In genomic region chr4:15947684-15948083, GRCh38 we compare ENCODE assay signal across 39 cellular contexts. TPM values are rescaled to one million over a fixed set of nuclear protein-coding genes. Genes with fewer than 3 reads are reported as not detected.
"Had no signal": no experiment of that assay in that cellular context is flagged by ENCODE, and none has a peak within 500 bp of the region (broad histone marks: within the 10 kb centered on the region; RNA-seq: fewer than 3 reads in every experiment).

No MANE protein-coding gene starts in this region.

- H3K9me3 Mint-ChIP-seq: activated CD4-positive, alpha-beta memory T cell treated with anti-CD3 and anti-CD28 coated beads for 36 hours; activated CD4-positive, alpha-beta T cell treated with anti-CD3 and anti-CD28 coated beads, Interleukin-2, amount 10 ng/mL, durations not matched to agents 24 days and 14 days; activated naive CD4-positive, alpha-beta T cell treated with anti-CD3 and anti-CD28 coated beads for 36 hours; activated naive CD4-positive, alpha-beta T cell treated with anti-CD3 and anti-CD28 coated beads, Interleukin-2, amount 50 U/mL, for 24 hours; activated naive CD8-positive, alpha-beta T cell treated with anti-CD3 and anti-CD28 coated beads for 36 hours; activated naive CD8-positive, alpha-beta T cell treated with anti-CD3 and anti-CD28 coated beads, Interleukin-2, amount 50 U/mL, for 24 hours; activated T-helper 1 cell treated with anti-CD3 and anti-CD28 coated beads, Interleukin-12 subunit alpha, Interleukin-12 subunit beta, Interleukin-2, Interleukin-4 antibody, amounts not matched to agents 30 ng/mL and 10 ng/mL and 1 ng/mL, durations not matched to agents 14 hours and 24 hours and 36 hours; activated T-helper 2 cell treated with anti-CD3 and anti-CD28 coated beads, Interferon-gamma antibody, Interleukin-2, Interleukin-4, amounts not matched to agents 10 μg/mL and 5 μg/mL and 100 μg/mL, durations not matched to agents 14 hours and 24 hours and 36 hours; central memory CD8-positive, alpha-beta T cell; dendritic cell treated with granulocyte-macrophage colony-stimulating factor and Interleukin-4, amounts not matched to agents 40 ng/mL and 50 ng/mL, for 4 days; T-helper 2 cell treated with Interferon-gamma antibody and Interleukin-4, amounts not matched to agents 5 μg/mL and 100 μg/mL, for 36 hours had no signal

- ATAC-seq: activated CD4-positive, alpha-beta T cell treated with anti-CD3 and anti-CD28 coated beads for 36 hours; activated CD8-positive, alpha-beta memory T cell treated with anti-CD3 and anti-CD28 coated beads, Interleukin-2, amount 10 ng/mL, durations not matched to agents 7 days and 5 days; activated CD8-positive, alpha-beta T cell treated with anti-CD3 and anti-CD28 coated beads, Interleukin-2, amount 10 ng/mL, durations not matched to agents 7 days and 5 days; activated naive CD8-positive, alpha-beta T cell treated with anti-CD3 and anti-CD28 coated beads, Interleukin-2, amount 50 U/mL, for 24 hours; body of pancreas; foreskin keratinocyte; gastrocnemius medialis; heart left ventricle; T-helper 17 cell had no signal

- H3K4me1 ChIP-seq: adrenal gland, body of pancreas, esophagus muscularis mucosa, foreskin keratinocyte, gastrocnemius medialis, heart left ventricle had no signal

- H3K27me3 ChIP-seq: adrenal gland, body of pancreas, esophagus muscularis mucosa, foreskin keratinocyte, gastrocnemius medialis, heart left ventricle had no signal

- DNase-seq: activated CD4-positive, alpha-beta memory T cell treated with anti-CD3 and anti-CD28 coated beads for 36 hours; activated CD4-positive, alpha-beta T cell treated with anti-CD3 and anti-CD28 coated beads for 36 hours; activated CD4-positive, alpha-beta T cell treated with anti-CD3 and anti-CD28 coated beads, Interleukin-2, amount 10 ng/mL, durations not matched to agents 24 days and 14 days; activated CD4-positive, CD25-positive, alpha-beta regulatory T cell; activated CD4-positive, CD25-positive, alpha-beta regulatory T cell treated with anti-CD3 and anti-CD28 coated beads, Interleukin-2, amount 50 U/mL, for 72 hours; activated CD8-positive, alpha-beta memory T cell treated with anti-CD3 and anti-CD28 coated beads, Interleukin-2, amount 10 ng/mL, durations not matched to agents 7 days and 5 days; activated CD8-positive, alpha-beta memory T cell treated with anti-CD3 and anti-CD28 coated beads, Interleukin-2, amount 50 U/mL, for 4 hours; activated CD8-positive, alpha-beta T cell treated with anti-CD3 and anti-CD28 coated beads, Interleukin-2, amount 10 ng/mL, durations not matched to agents 7 days and 5 days; activated effector memory CD4-positive, alpha-beta T cell treated with anti-CD3 and anti-CD28 coated beads, Interleukin-2, amount 50 U/mL, for 16 hours; activated naive CD4-positive, alpha-beta T cell treated with anti-CD3 and anti-CD28 coated beads for 36 hours; activated naive CD8-positive, alpha-beta T cell treated with anti-CD3 and anti-CD28 coated beads for 36 hours; activated naive CD8-positive, alpha-beta T cell treated with anti-CD3 and anti-CD28 coated beads, Interleukin-2, amount 50 U/mL, for 24 hours; activated T-cell treated with anti-CD3 and anti-CD28 coated beads, Interleukin-2, amount 50 U/mL, for 1 hour; activated T-cell treated with anti-CD3 and anti-CD28 coated beads, Interleukin-2, amount 50 U/mL, for 48 hours; adrenal gland; amygdala; aorta; body of pancreas; dorsolateral prefrontal cortex; effector memory CD4-positive, alpha-beta T cell; endodermal cell; erythroblast; foreskin keratinocyte; gastrocnemius medialis; glutamatergic neuron; heart left ventricle; T-helper 17 cell; T1000 had no signal

- H3K27ac ChIP-seq: adrenal gland, body of pancreas, coronary artery, dorsolateral prefrontal cortex, esophagus muscularis mucosa, foreskin keratinocyte, gastrocnemius medialis, heart left ventricle had no signal

- H3K36me3 Mint-ChIP-seq: activated CD4-positive, alpha-beta memory T cell treated with anti-CD3 and anti-CD28 coated beads for 36 hours; activated CD8-positive, alpha-beta memory T cell treated with anti-CD3 and anti-CD28 coated beads, Interleukin-2, amount 10 ng/mL, durations not matched to agents 7 days and 5 days; activated naive CD4-positive, alpha-beta T cell treated with anti-CD3 and anti-CD28 coated beads, Interleukin-2, amount 50 U/mL, for 24 hours; activated naive CD8-positive, alpha-beta T cell treated with anti-CD3 and anti-CD28 coated beads for 36 hours had no signal

- H3K27ac Mint-ChIP-seq: activated CD4-positive, alpha-beta memory T cell treated with anti-CD3 and anti-CD28 coated beads for 36 hours; activated CD4-positive, alpha-beta T cell treated with anti-CD3 and anti-CD28 coated beads for 36 hours; activated CD4-positive, alpha-beta T cell treated with anti-CD3 and anti-CD28 coated beads, Interleukin-2, amount 10 ng/mL, durations not matched to agents 24 days and 14 days; activated CD8-positive, alpha-beta memory T cell treated with anti-CD3 and anti-CD28 coated beads, Interleukin-2, amount 10 ng/mL, durations not matched to agents 7 days and 5 days; activated CD8-positive, alpha-beta T cell treated with anti-CD3 and anti-CD28 coated beads, Interleukin-2, amount 10 ng/mL, durations not matched to agents 7 days and 5 days; activated naive CD4-positive, alpha-beta T cell treated with anti-CD3 and anti-CD28 coated beads for 36 hours; activated naive CD4-positive, alpha-beta T cell treated with anti-CD3 and anti-CD28 coated beads, Interleukin-2, amount 50 U/mL, for 24 hours; activated naive CD8-positive, alpha-beta T cell treated with anti-CD3 and anti-CD28 coated beads for 36 hours; activated naive CD8-positive, alpha-beta T cell treated with anti-CD3 and anti-CD28 coated beads, Interleukin-2, amount 50 U/mL, for 24 hours; activated T-helper 1 cell treated with anti-CD3 and anti-CD28 coated beads, Interleukin-12 subunit alpha, Interleukin-12 subunit beta, Interleukin-2, Interleukin-4 antibody, amounts not matched to agents 30 ng/mL and 10 ng/mL and 1 ng/mL, durations not matched to agents 14 hours and 24 hours and 36 hours; activated T-helper 2 cell treated with anti-CD3 and anti-CD28 coated beads, Interferon-gamma antibody, Interleukin-2, Interleukin-4, amounts not matched to agents 10 μg/mL and 5 μg/mL and 100 μg/mL, durations not matched to agents 14 hours and 24 hours and 36 hours; dendritic cell treated with granulocyte-macrophage colony-stimulating factor and Interleukin-4, amounts not matched to agents 40 ng/mL and 50 ng/mL, for 4 days; endodermal cell; T-helper 17 cell; T-helper 2 cell treated with Interferon-gamma antibody and Interleukin-4, amounts not matched to agents 5 μg/mL and 100 μg/mL, for 36 hours had no signal

- H3K36me3 ChIP-seq: adrenal gland, esophagus muscularis mucosa, gastrocnemius medialis, heart left ventricle had no signal

- H3K4me1 Mint-ChIP-seq: activated CD4-positive, alpha-beta T cell treated with anti-CD3 and anti-CD28 coated beads for 36 hours; activated CD4-positive, alpha-beta T cell treated with anti-CD3 and anti-CD28 coated beads, Interleukin-2, amount 10 ng/mL, durations not matched to agents 24 days and 14 days; activated naive CD4-positive, alpha-beta T cell treated with anti-CD3 and anti-CD28 coated beads, Interleukin-2, amount 50 U/mL, for 24 hours; central memory CD8-positive, alpha-beta T cell; T-helper 17 cell had no signal

- H3K4me3 ChIP-seq: adrenal gland, body of pancreas, coronary artery, dorsolateral prefrontal cortex, esophagus muscularis mucosa, gastrocnemius medialis, heart left ventricle had no signal

- H3K27me3 Mint-ChIP-seq: activated CD4-positive, alpha-beta memory T cell treated with anti-CD3 and anti-CD28 coated beads for 36 hours; activated CD4-positive, alpha-beta T cell treated with anti-CD3 and anti-CD28 coated beads for 36 hours; activated naive CD4-positive, alpha-beta T cell treated with anti-CD3 and anti-CD28 coated beads, Interleukin-2, amount 50 U/mL, for 24 hours; activated naive CD8-positive, alpha-beta T cell treated with anti-CD3 and anti-CD28 coated beads for 36 hours; activated naive CD8-positive, alpha-beta T cell treated with anti-CD3 and anti-CD28 coated beads, Interleukin-2, amount 50 U/mL, for 24 hours; central memory CD8-positive, alpha-beta T cell; dendritic cell treated with granulocyte-macrophage colony-stimulating factor and Interleukin-4, amounts not matched to agents 40 ng/mL and 50 ng/mL, for 4 days had no signal

- H3K4me3 Mint-ChIP-seq: activated CD4-positive, alpha-beta memory T cell treated with anti-CD3 and anti-CD28 coated beads for 36 hours; activated CD4-positive, alpha-beta T cell treated with anti-CD3 and anti-CD28 coated beads for 36 hours; activated CD4-positive, alpha-beta T cell treated with anti-CD3 and anti-CD28 coated beads, Interleukin-2, amount 10 ng/mL, durations not matched to agents 24 days and 14 days; activated CD8-positive, alpha-beta memory T cell treated with anti-CD3 and anti-CD28 coated beads, Interleukin-2, amount 10 ng/mL, durations not matched to agents 7 days and 5 days; activated CD8-positive, alpha-beta T cell treated with anti-CD3 and anti-CD28 coated beads, Interleukin-2, amount 10 ng/mL, durations not matched to agents 7 days and 5 days; activated naive CD4-positive, alpha-beta T cell treated with anti-CD3 and anti-CD28 coated beads for 36 hours; activated naive CD4-positive, alpha-beta T cell treated with anti-CD3 and anti-CD28 coated beads, Interleukin-2, amount 50 U/mL, for 24 hours; activated naive CD8-positive, alpha-beta T cell treated with anti-CD3 and anti-CD28 coated beads for 36 hours; activated naive CD8-positive, alpha-beta T cell treated with anti-CD3 and anti-CD28 coated beads, Interleukin-2, amount 50 U/mL, for 24 hours; activated T-helper 1 cell treated with anti-CD3 and anti-CD28 coated beads, Interleukin-12 subunit alpha, Interleukin-12 subunit beta, Interleukin-2, Interleukin-4 antibody, amounts not matched to agents 30 ng/mL and 10 ng/mL and 1 ng/mL, durations not matched to agents 14 hours and 24 hours and 36 hours; central memory CD8-positive, alpha-beta T cell; dendritic cell treated with granulocyte-macrophage colony-stimulating factor and Interleukin-4, amounts not matched to agents 40 ng/mL and 50 ng/mL, for 4 days; endodermal cell; T-helper 17 cell; T-helper 2 cell treated with Interferon-gamma antibody and Interleukin-4, amounts not matched to agents 5 μg/mL and 100 μg/mL, for 36 hours had no signal

- H3K9me3 ChIP-seq: adrenal gland, body of pancreas, esophagus muscularis mucosa, gastrocnemius medialis, heart left ventricle had no signal

RNA-seq across cellular contexts. Expression of gene FGFBP1, which starts 9.1 kb away (rescaled TPM):
- total RNA-seq: activated CD4-positive, alpha-beta memory T cell treated with anti-CD3 and anti-CD28 coated beads for 36 hours; activated CD4-positive, alpha-beta T cell treated with anti-CD3 and anti-CD28 coated beads for 36 hours; activated CD4-positive, alpha-beta T cell treated with anti-CD3 and anti-CD28 coated beads, Interleukin-2, amount 10 ng/mL, durations not matched to agents 24 days and 14 days; activated CD8-positive, alpha-beta memory T cell treated with anti-CD3 and anti-CD28 coated beads for 36 hours; activated CD8-positive, alpha-beta memory T cell treated with anti-CD3 and anti-CD28 coated beads, Interleukin-2, amount 10 ng/mL, durations not matched to agents 7 days and 5 days; activated CD8-positive, alpha-beta T cell treated with anti-CD3 and anti-CD28 coated beads, Interleukin-2, amount 10 ng/mL, durations not matched to agents 7 days and 5 days; activated naive CD4-positive, alpha-beta T cell treated with anti-CD3 and anti-CD28 coated beads for 36 hours; activated naive CD8-positive, alpha-beta T cell treated with anti-CD3 and anti-CD28 coated beads for 36 hours; activated T-helper 1 cell treated with anti-CD3 and anti-CD28 coated beads, Interleukin-12 subunit alpha, Interleukin-12 subunit beta, Interleukin-2, Interleukin-4 antibody, amounts not matched to agents 30 ng/mL and 10 ng/mL and 1 ng/mL, durations not matched to agents 14 hours and 24 hours and 36 hours; activated T-helper 2 cell treated with anti-CD3 and anti-CD28 coated beads, Interferon-gamma antibody, Interleukin-2, Interleukin-4, amounts not matched to agents 10 μg/mL and 5 μg/mL and 100 μg/mL, durations not matched to agents 14 hours and 24 hours and 36 hours; adrenal gland; aorta; body of pancreas; cardiac septum; cerebellum; dorsolateral prefrontal cortex; endodermal cell; gastrocnemius medialis; T-helper 17 cell had no signal

RNA-seq across cellular contexts. Expression of gene FGFBP2, which starts 15.3 kb away (rescaled TPM):
- total RNA-seq: activated naive CD4-positive, alpha-beta T cell treated with anti-CD3 and anti-CD28 coated beads for 36 hours; cerebellum; endodermal cell; foreskin keratinocyte had no signal
